Comparison of ENCODE assay signal across 1 cellular context in genomic region chr2:218272531-218273212, GRCh38.
TF ChIP-seq lines count a peak whose summit lies in the region.

No MANE protein-coding gene starts in this region.

TF ChIP-seq in HepG2, 621 proteins besides CTCF, POLR2A, EP300 and RAD21 (continued from another document and continues in another):
- TF ChIP-seq UBTF (CRISPR knock-in tag; IDR thresholded peaks at IDR 0.05): peak; percentile 30; the same call in 1 of the 2 replicates
- no peak for TF ChIP-seq NAIF1 (CRISPR knock-in tag; IDR thresholded peaks at IDR 0.05; ENCODE audit: borderline replicate concordance)
- no peak for TF ChIP-seq MBNL3 (CRISPR knock-in tag; conservative IDR thresholded peaks at IDR 0.05)
- peak; percentile 59 for TF ChIP-seq FOSL2 (CRISPR knock-in tag; IDR thresholded peaks at IDR 0.05)
- TF ChIP-seq ZNF329 (CRISPR knock-in tag; IDR thresholded peaks at IDR 0.05; ENCODE audit: low read depth): no peak
- TF ChIP-seq KDM2A (CRISPR knock-in tag; IDR thresholded peaks at IDR 0.05; ENCODE audit: borderline replicate concordance, low read depth): peak; percentile 82; the same call in 1 of the 2 replicates
- TF ChIP-seq ETV6 (CRISPR knock-in tag; conservative IDR thresholded peaks at IDR 0.05): 0 out of 2 replicates have a peak, but pooled peaks have one; percentile 22
- no peak for TF ChIP-seq LRRFIP1 (CRISPR knock-in tag; conservative IDR thresholded peaks at IDR 0.05)
- TF ChIP-seq MAFG (CRISPR knock-in tag; IDR thresholded peaks at IDR 0.05): no peak
- TF ChIP-seq ZNF33B (CRISPR knock-in tag; IDR thresholded peaks at IDR 0.05): peak; percentile 77; the same call in 1 of the 2 replicates
- TF ChIP-seq ZNF678 (CRISPR knock-in tag; IDR thresholded peaks at IDR 0.05): no peak
- peak; percentile 34; the same call in 1 of the 2 replicates for TF ChIP-seq NFKB2 (CRISPR knock-in tag; IDR thresholded peaks at IDR 0.05; ENCODE audit: borderline replicate concordance)
- peak; percentile 88; the same call in 1 of the 2 replicates for TF ChIP-seq ZFP90 (CRISPR knock-in tag; IDR thresholded peaks at IDR 0.05; ENCODE audit: borderline replicate concordance)
- TF ChIP-seq JUND (CRISPR knock-in tag; IDR thresholded peaks at IDR 0.05): no peak
- TF ChIP-seq SRY (CRISPR knock-in tag; IDR thresholded peaks at IDR 0.05): no peak
- TF ChIP-seq REPIN1 (CRISPR knock-in tag; IDR thresholded peaks at IDR 0.05; ENCODE audit: borderline replicate concordance, low read depth): no peak
- no peak for TF ChIP-seq RERE (CRISPR knock-in tag; IDR thresholded peaks at IDR 0.05; ENCODE audit: low read depth)
- peak; percentile 81 for TF ChIP-seq ZSCAN25 (CRISPR knock-in tag; IDR thresholded peaks at IDR 0.05)
- TF ChIP-seq TCF7L2 (IDR thresholded peaks at IDR 0.05; ENCODE audit: low read depth, low read length): no peak
- TF ChIP-seq NFRKB (IDR thresholded peaks at IDR 0.05): no peak
- no peak for TF ChIP-seq ZNF10 (CRISPR knock-in tag; IDR thresholded peaks at IDR 0.05; ENCODE audit: borderline replicate concordance, low read depth)
- no peak for TF ChIP-seq ZNF776 (CRISPR knock-in tag; IDR thresholded peaks at IDR 0.05)
- no peak for TF ChIP-seq EHMT2 (IDR thresholded peaks at IDR 0.05; ENCODE audit: borderline replicate concordance, low read depth, low read length)
- no peak for TF ChIP-seq ZNF670 (CRISPR knock-in tag; IDR thresholded peaks at IDR 0.05; ENCODE audit: borderline replicate concordance)
- no peak for TF ChIP-seq ZBTB26 (CRISPR knock-in tag; IDR thresholded peaks at IDR 0.05; ENCODE audit: borderline replicate concordance)
- no peak for TF ChIP-seq ZNF296 (CRISPR knock-in tag; conservative IDR thresholded peaks at IDR 0.05)
- no peak for TF ChIP-seq SMAD9 (CRISPR knock-in tag; IDR thresholded peaks at IDR 0.05)
- 0 out of 2 replicates have a peak, but pooled peaks have one; percentile 24 for TF ChIP-seq BRCA1 (CRISPR knock-in tag; IDR thresholded peaks at IDR 0.05)
- no peak for TF ChIP-seq ZNF12 (CRISPR knock-in tag; IDR thresholded peaks at IDR 0.05)
- TF ChIP-seq ZNF800 (CRISPR knock-in tag; IDR thresholded peaks at IDR 0.05): 0 out of 2 replicates have a peak, but pooled peaks have one; percentile 33
- 0 out of 2 replicates have a peak, but pooled peaks have one; percentile 49 for TF ChIP-seq ZNF142 (CRISPR knock-in tag; IDR thresholded peaks at IDR 0.05)
- no peak for TF ChIP-seq RARG (CRISPR knock-in tag; IDR thresholded peaks at IDR 0.05; ENCODE audit: low read depth)
- no peak for TF ChIP-seq NR2F1 (CRISPR knock-in tag; IDR thresholded peaks at IDR 0.05)
- TF ChIP-seq ZSCAN20 (CRISPR knock-in tag; IDR thresholded peaks at IDR 0.05; ENCODE audit: borderline replicate concordance): no peak
- no peak for TF ChIP-seq ZBTB38 (CRISPR knock-in tag; IDR thresholded peaks at IDR 0.05)
- no peak for TF ChIP-seq ZIK1 (CRISPR knock-in tag; IDR thresholded peaks at IDR 0.05; ENCODE audit: borderline replicate concordance, low read depth)
- peak; percentile 50; the same call in 1 of the 2 replicates for TF ChIP-seq KLF9 (CRISPR knock-in tag; IDR thresholded peaks at IDR 0.05; ENCODE audit: low read depth)
- TF ChIP-seq TOPORS (CRISPR knock-in tag; IDR thresholded peaks at IDR 0.05): no peak
- no peak for TF ChIP-seq BCLAF1 (IDR thresholded peaks at IDR 0.05)
